ENCODE assay signal across 16 cellular contexts in genomic region chr11:67264260-67264659, GRCh38. TPM values are rescaled to one million over a fixed set of nuclear protein-coding genes. Genes with fewer than 3 reads are reported as not detected.
DNase-seq lines count a peak whose midpoint lies in the region; ATAC-seq, FAIRE-seq and TF ChIP-seq lines count a peak whose summit lies in the region.
"Had no signal": no experiment of that assay in that cellular context is flagged by ENCODE, and none has a peak within 500 bp of the region (broad histone marks: within the 10 kb centered on the region; RNA-seq: fewer than 3 reads in every experiment).

No MANE protein-coding gene starts in this region.

- no peak overlapping the region for H3K4me3 ChIP-seq in SK-N-SH (ENCODE audit: low read depth in 2 of 2, low read length in 1 of 2)
- H3K4me3 ChIP-seq in K562: no peak overlapping the region
- H3K4me3 ChIP-seq in testis: no peak overlapping the region
- H3K4me3 ChIP-seq: mucosa of descending colon, thyroid gland had no signal

- CTCF ChIA-PET in SK-N-SH (lab: Yijun Ruan, JAX): interaction anchor here (0.8 to 10.0 kb wide), 8 partner anchors 12 to 117 kb away, joined by 3 to 274 read pairs (median 26); partner anchors contain the start of genes CLCF1 and SSH3
- CTCF ChIA-PET in K562 (lab: Yijun Ruan, JAX; ENCODE audit: low intra/inter-chr PET ratio): no interaction called here

- BruUV-seq in K562 (replicated peaks; lab: Mats Ljungman, UMichigan): no TSS peak

- H3K4me3 Mint-ChIP-seq in IgD-negative memory B cell (peak overlapping the region in 3 of 4 donors; percentile 61 to 88 (median 76)), nephron progenitor cell (peak overlapping the region; percentile 60)

- no peaks in the 10 kb centered on the region for H3K9me2 ChIP-seq in SK-N-SH

- POLR2A ChIA-PET in SK-N-SH (lab: Yijun Ruan, JAX) (no interaction called here), K562 (lab: Yijun Ruan, JAX) (interaction anchor here (1.0 to 1.4 kb wide), 3 partner anchors 10 to 25 kb away, joined by 3 to 5 read pairs (median 4); no protein-coding TSS in a partner anchor)

- no peak overlapping the region for H3K9ac ChIP-seq in SK-N-SH
- H3K9ac ChIP-seq in K562 (ENCODE audit: insufficient read depth in 1 of 2, low read depth in 2 of 2, low read length in 2 of 2): peak overlapping the region in 1 of 2 experiments; percentile 17; a peak in 1 of 4 replicates

- TF ChIP-seq POLR2A in K562 (conservative IDR thresholded peaks at IDR 0.05) (no peak), testis (IDR thresholded peaks at IDR 0.05) (no peak)

- H3K27ac Mint-ChIP-seq in IgD-negative memory B cell (peak overlapping the region in 2 of 3 donors; percentile 4 to 93), nephron progenitor cell (no peak overlapping the region)

- H3K36me3 ChIP-seq in SK-N-SH (replicated peaks in 1 of 2; ENCODE audit: control insufficient read depth in 1 of 2, insufficient read depth in 2 of 2, low read length in 1 of 2) (peaks cover 0 to 3% of the 10 kb centered on the region in 2 experiments), K562 (ENCODE audit: control insufficient read depth, insufficient read depth, low read length) (peaks cover 20% of the 10 kb centered on the region; the same call in 2 of the 3 replicates), testis (ENCODE audit: low read depth, missing control alignments) (no peaks in the 10 kb centered on the region)

- H2AFZ ChIP-seq in SK-N-SH (ENCODE audit: low read depth): no peak overlapping the region
- H2AFZ ChIP-seq in K562 (ENCODE audit: low read depth, low read length): no peak overlapping the region

- H3K9me3 ChIP-seq in SK-N-SH (no peaks in the 10 kb centered on the region), K562 (replicated peaks; ENCODE audit: control insufficient read depth, insufficient read depth, low read depth, low read length) (no peaks in the 10 kb centered on the region), testis (no peaks in the 10 kb centered on the region)
- H3K9me3 ChIP-seq: mucosa of descending colon, thyroid gland had no signal

- intact Hi-C loops in K562 (cut with micrococcal nuclease) (loop anchor here (5.0 kb wide), 1 partner anchor 182 kb away; no protein-coding TSS in a partner anchor), testis (cut with DNase I; ENCODE audit: low total_unique reads) (loop anchor here (2.0 kb wide), 1 partner anchor 53 kb away; no protein-coding TSS in a partner anchor)

- H3K27me3 Mint-ChIP-seq in IgD-negative memory B cell (peaks cover 10% of the 10 kb centered on the region), nephron progenitor cell (ENCODE audit: low read depth, poor library complexity) (peaks cover 15% of the 10 kb centered on the region)

- peaks cover 12% of the 10 kb centered on the region for H3F3A ChIP-seq in SK-N-SH (replicated peaks; ENCODE audit: insufficient read depth)

- in situ Hi-C loops in K562 (cut with MboI): loop anchor here (5.0 kb wide), 1 partner anchor 118 kb away; no protein-coding TSS in a partner anchor

- H3K27me3 ChIP-seq in SK-N-SH (ENCODE audit: insufficient read depth): no peaks in the 10 kb centered on the region
- no peaks in the 10 kb centered on the region for H3K27me3 ChIP-seq in K562 (ENCODE audit: control insufficient read depth in 2 of 2, insufficient read depth in 2 of 2, low read length in 2 of 2)
- H3K27me3 ChIP-seq in testis: no peaks in the 10 kb centered on the region
- H3K27me3 ChIP-seq: thyroid gland had no signal

- H3K4me1 Mint-ChIP-seq in IgD-negative memory B cell: peaks cover 13 to 30% (median 30%) of the 10 kb centered on the region in 3 donors
- peaks cover 54% of the 10 kb centered on the region for H3K4me1 Mint-ChIP-seq in nephron progenitor cell

- H3K4me1 ChIP-seq in SK-N-SH (ENCODE audit: control insufficient read depth in 1 of 2, insufficient read depth in 2 of 2, low read depth in 1 of 2, low read length in 1 of 2): peaks cover 10 to 30% of the 10 kb centered on the region in 2 experiments; a peak in 2 of 4 replicates
- H3K4me1 ChIP-seq in K562 (replicated peaks in 1 of 2; ENCODE audit: control insufficient read depth in 2 of 2, insufficient read depth in 2 of 2, low read length in 2 of 2): peaks cover 38 to 59% of the 10 kb centered on the region in 2 experiments
- H3K4me1 ChIP-seq in testis: peaks cover 37% of the 10 kb centered on the region

- no peak for TF ChIP-seq CTCF in SK-N-SH (IDR thresholded peaks at IDR 0.05)
- TF ChIP-seq CTCF in K562 (IDR thresholded peaks at IDR 0.05 in 2 of 3, conservative IDR thresholded peaks at IDR 0.05 in 1 of 3; ENCODE audit: insufficient read depth in 2 of 3, low read depth in 1 of 3, low read length in 3 of 3): no peak
- TF ChIP-seq CTCF in nephron progenitor cell (IDR thresholded peaks at IDR 0.05): no peak
- TF ChIP-seq CTCF in testis (IDR thresholded peaks at IDR 0.05): no peak

- TF ChIP-seq RAD21 in SK-N-SH (IDR thresholded peaks at IDR 0.05; ENCODE audit: low read length) (no peak), K562 (CRISPR knock-in tag; conservative IDR thresholded peaks at IDR 0.05 in 1 of 2, IDR thresholded peaks at IDR 0.05 in 1 of 2) (no peak)

- H4K20me1 ChIP-seq in SK-N-SH (ENCODE audit: insufficient read depth) (peaks cover 3% of the 10 kb centered on the region; the same call in 1 of the 2 replicates), K562 (replicated peaks; ENCODE audit: control insufficient read depth, insufficient read depth, low read length) (peaks cover 2% of the 10 kb centered on the region; the same call in 1 of the 2 replicates)

- DNase-seq in SK-N-SH (no peak), K562 (ENCODE audit: extremely low read depth in 1 of 4, low spot score in 3 of 4) (no peak), nephron progenitor cell (no peak), testis (no peak), hypothalamus (lab: John Stamatoyannopoulos, UW) (no peak)
- DNase-seq: activated gamma-delta T cell treated with Interleukin-2 at 50 U/mL for 16 hours, kidney glomerular epithelial cell, NCI-H2029, thyroid gland had no signal

- no peak overlapping the region for H3K27ac ChIP-seq in SK-N-SH (ENCODE audit: low read depth in 2 of 2, low read length in 1 of 2)
- H3K27ac ChIP-seq in K562 (ENCODE audit: extremely low read depth, low read depth, low read length): no peak overlapping the region
- no peak overlapping the region for H3K27ac ChIP-seq in testis
- H3K27ac ChIP-seq: 22Rv1, thyroid gland had no signal

- no peak for FAIRE-seq in K562 (lab: Jason Lieb, UNC)
- FAIRE-seq: GM12892 had no signal

- TF ChIP-seq EP300 in SK-N-SH (IDR thresholded peaks at IDR 0.05; ENCODE audit: borderline replicate concordance in 1 of 2, low read depth in 1 of 2, low read length in 1 of 2): no peak
- no peak for TF ChIP-seq EP300 in K562 (IDR thresholded peaks at IDR 0.05; ENCODE audit: low read length)

- peaks cover 3% of the 10 kb centered on the region for H3K9me1 ChIP-seq in K562 (ENCODE audit: control insufficient read depth, insufficient read depth, low read length)

- no peaks in the 10 kb centered on the region for H3K9me3 Mint-ChIP-seq in IgD-negative memory B cell
- H3K9me3 Mint-ChIP-seq in nephron progenitor cell: no peaks in the 10 kb centered on the region

- H3K36me3 Mint-ChIP-seq in IgD-negative memory B cell (peaks cover 1% of the 10 kb centered on the region), nephron progenitor cell (ENCODE audit: low read depth) (peaks cover 5% of the 10 kb centered on the region)

- WGBS in SK-N-SH (ENCODE audit: low lambda C conversion rate): 97% methylated on average over 5 of the region's 5 CpGs
- 86% methylated on average over 5 of the region's 5 CpGs for WGBS in K562 (ENCODE audit: insufficient coverage, low coverage, missing lambda C conversion rate)
- WGBS in testis, 2 donors: 93 to 96% methylated on average over 5 of the region's 5 CpGs

- H3K79me2 ChIP-seq in SK-N-SH (ENCODE audit: insufficient read depth) (peaks cover 27% of the 10 kb centered on the region), K562 (ENCODE audit: control insufficient read depth, insufficient read depth, low read length) (peaks cover 30% of the 10 kb centered on the region)

- H3K4me2 ChIP-seq in SK-N-SH (no peak overlapping the region), K562 (ENCODE audit: insufficient read depth, low read length) (no peak overlapping the region)

- no peak for ATAC-seq in SK-N-SH treated with all-trans-retinoic acid at 6 μM for 48 hours
- no peak for ATAC-seq in K562
- no peak for ATAC-seq in HG03039 (IDR thresholded peaks at IDR 0.05; ENCODE audit: unreplicated experiment)
- ATAC-seq: mucosa of descending colon, Panc1 had no signal

RNA-seq across cellular contexts. Expression of gene GRK2, which starts 2.0 kb away (rescaled TPM):
- 44.6 and 48.5 TPM in 2 replicates for polyA plus RNA-seq in SK-N-SH (2012; rRNA removed)
- 19.5 and 33.5 TPM in 2 replicates for polyA plus RNA-seq in SK-N-SH (2012; cell fraction: cytosol; rRNA removed)
- 106 and 118 TPM in 2 replicates for polyA plus RNA-seq in SK-N-SH (2012; cell fraction: nucleus; rRNA removed)
- polyA plus RNA-seq in IgD-negative memory B cell: 26.2 TPM
- 64.7 and 214 TPM in 2 replicates for total RNA-seq in K562 (2011; cell fraction: chromatin; rRNA removed; ENCODE audit: low replicate concordance)
- 185 and 206 TPM in 2 replicates for total RNA-seq in K562 (2011; cell fraction: nucleolus; rRNA removed)
- 62.7 and 78.2 TPM in 2 replicates for total RNA-seq in K562 (2011; cell fraction: nucleoplasm; rRNA removed)
- total RNA-seq in K562 (2014; rRNA removed): 83.1 and 97.8 TPM in 2 replicates
- total RNA-seq in K562 (2014; rRNA removed; fragmentation: Illumina TruSeq; extraction: Trizol): 27.8 and 41.7 TPM in 2 replicates
- total RNA-seq in K562 (2015; rRNA removed; fragmentation: Illumina TruSeq; extraction: Trizol): 40.6 and 42.2 TPM in 2 replicates
- total RNA-seq in K562 (2021): 93.3 and 95.3 TPM in 2 replicates
- 63.4 and 98.5 TPM in 2 replicates for polyA plus RNA-seq in K562 (2011; rRNA removed)
- polyA plus RNA-seq in K562 (2011; cell fraction: cytosol; rRNA removed): 70.8 and 122 TPM in 2 replicates
- polyA plus RNA-seq in K562 (2011; cell fraction: nucleus; rRNA removed): 259 and 262 TPM in 2 replicates
- 87.6 and 130 TPM in 2 replicates for polyA plus RNA-seq in K562 (2012)
- polyA plus RNA-seq in K562 (2014; fragmentation: Illumina TruSeq; extraction: Trizol): 56.5 and 65.3 TPM in 2 replicates
- under 1 TPM; 0.24 to 0.82 TPM for polyA plus RNA-seq in K562 (2014; fragmentation: Nextera tagmentation; extraction: Ambion mirVana)
- 95.8 and 96.0 TPM in 2 replicates for polyA plus RNA-seq in K562 (2014; rRNA removed)
- polyA minus RNA-seq in K562 (2011; rRNA and poly(A)+ RNA removed): 36.9 and 61.5 TPM in 2 replicates
- 89.3 and 92.9 TPM in 2 replicates for polyA minus RNA-seq in K562 (2011; cell fraction: cytosol; rRNA and poly(A)+ RNA removed)
- 57.5 and 75.9 TPM in 2 replicates for polyA minus RNA-seq in K562 (2011; cell fraction: nucleus; rRNA and poly(A)+ RNA removed)
- 10 to 100 TPM; 64.3 to 87.6 TPM for total RNA-seq in testis
- polyA plus RNA-seq in testis (ENCODE audit: insufficient read depth, low read depth, low replicate concordance): 45.6 TPM

RNA-seq across cellular contexts. Expression of gene ANKRD13D, which starts 24.8 kb away (rescaled TPM):
- 50.2 and 51.4 TPM in 2 replicates for polyA plus RNA-seq in SK-N-SH (2012; rRNA removed)
- 17.8 and 26.1 TPM in 2 replicates for polyA plus RNA-seq in SK-N-SH (2012; cell fraction: cytosol; rRNA removed)
- 163 and 206 TPM in 2 replicates for polyA plus RNA-seq in SK-N-SH (2012; cell fraction: nucleus; rRNA removed)
- 17.3 TPM for polyA plus RNA-seq in IgD-negative memory B cell
- total RNA-seq in K562 (2011; cell fraction: chromatin; rRNA removed; ENCODE audit: low replicate concordance): 105 and 289 TPM in 2 replicates
- 185 and 212 TPM in 2 replicates for total RNA-seq in K562 (2011; cell fraction: nucleolus; rRNA removed)
- total RNA-seq in K562 (2011; cell fraction: nucleoplasm; rRNA removed): 120 and 126 TPM in 2 replicates
- total RNA-seq in K562 (2014; rRNA removed): 28.6 and 30.5 TPM in 2 replicates
- 5.3 and 7.9 TPM in 2 replicates for total RNA-seq in K562 (2014; rRNA removed; fragmentation: Illumina TruSeq; extraction: Trizol)
- total RNA-seq in K562 (2015; rRNA removed; fragmentation: Illumina TruSeq; extraction: Trizol): 19.6 and 25.1 TPM in 2 replicates
- total RNA-seq in K562 (2021): 37.3 and 40.9 TPM in 2 replicates
- 22.4 and 36.6 TPM in 2 replicates for polyA plus RNA-seq in K562 (2011; rRNA removed)
- 28.9 and 46.9 TPM in 2 replicates for polyA plus RNA-seq in K562 (2011; cell fraction: cytosol; rRNA removed)
- 147 and 217 TPM in 2 replicates for polyA plus RNA-seq in K562 (2011; cell fraction: nucleus; rRNA removed)
- polyA plus RNA-seq in K562 (2012): 22.5 and 55.8 TPM in 2 replicates
- 15.8 and 20.8 TPM in 2 replicates for polyA plus RNA-seq in K562 (2014; fragmentation: Illumina TruSeq; extraction: Trizol)
- 1 to 10 TPM in 1 of 2 experiments, under 1 TPM in 1; 0.94 to 1.9 TPM for polyA plus RNA-seq in K562 (2014; fragmentation: Nextera tagmentation; extraction: Ambion mirVana)
- 38.8 and 40.8 TPM in 2 replicates for polyA plus RNA-seq in K562 (2014; rRNA removed)
- polyA minus RNA-seq in K562 (2011; rRNA and poly(A)+ RNA removed): 9.5 and 12.1 TPM in 2 replicates
- polyA minus RNA-seq in K562 (2011; cell fraction: cytosol; rRNA and poly(A)+ RNA removed): 10.6 and 13.5 TPM in 2 replicates
- polyA minus RNA-seq in K562 (2011; cell fraction: nucleus; rRNA and poly(A)+ RNA removed): 54.4 and 59.6 TPM in 2 replicates
- total RNA-seq in testis: 10 to 100 TPM; 66.2 to 73.3 TPM
- polyA plus RNA-seq in testis (ENCODE audit: insufficient read depth, low read depth, low replicate concordance): 32.8 TPM

RNA-seq across cellular contexts. Expression of gene SSH3, which starts 39.1 kb away (rescaled TPM):
- polyA plus RNA-seq in SK-N-SH (2012; rRNA removed) (13.5 and 17.1 TPM in 2 replicates), IgD-negative memory B cell (5.5 TPM), K562 (2011; rRNA removed) (0.07 and 0.88 TPM in 2 replicates), K562 (2014; fragmentation: Illumina TruSeq; extraction: Trizol) (0.19 and 0.24 TPM in 2 replicates), K562 (2014; fragmentation: Nextera tagmentation; extraction: Ambion mirVana) (not detected), K562 (2014; rRNA removed) (0.24 and 0.90 TPM in 2 replicates), testis (ENCODE audit: insufficient read depth, low read depth, low replicate concordance) (8.6 TPM)
- 4.0 and 7.0 TPM in 2 replicates for polyA plus RNA-seq in SK-N-SH (2012; cell fraction: cytosol; rRNA removed)
- 73.4 and 77.8 TPM in 2 replicates for polyA plus RNA-seq in SK-N-SH (2012; cell fraction: nucleus; rRNA removed)
- total RNA-seq in K562 (2011; cell fraction: chromatin; rRNA removed; ENCODE audit: low replicate concordance): 1.5 and 6.8 TPM in 2 replicates
- total RNA-seq in K562 (2011; cell fraction: nucleolus; rRNA removed): 2.8 and 3.3 TPM in 2 replicates
- total RNA-seq in K562 (2011; cell fraction: nucleoplasm; rRNA removed): 0.92 and 1.3 TPM in 2 replicates
- total RNA-seq in K562 (2014; rRNA removed) (0.12 and 0.27 TPM in 2 replicates), K562 (2014; rRNA removed; fragmentation: Illumina TruSeq; extraction: Trizol) (not detected in 2 replicates), K562 (2015; rRNA removed; fragmentation: Illumina TruSeq; extraction: Trizol) (0.14 and 0.68 TPM in 2 replicates), K562 (2021) (1.0 and 1.5 TPM in 2 replicates), testis (1 to 10 TPM; 6.9 to 9.8 TPM)
- 0.12 and 0.39 TPM in 2 replicates for polyA plus RNA-seq in K562 (2011; cell fraction: cytosol; rRNA removed)
- 1.3 and 3.4 TPM in 2 replicates for polyA plus RNA-seq in K562 (2011; cell fraction: nucleus; rRNA removed)
- polyA plus RNA-seq in K562 (2012): 1.3 and 1.4 TPM in 2 replicates
- polyA minus RNA-seq in K562 (2011; rRNA and poly(A)+ RNA removed): 0.09 TPM in 1 of 2 replicates, not detected in the other
- polyA minus RNA-seq in K562 (2011; cell fraction: cytosol; rRNA and poly(A)+ RNA removed): 0.48 TPM in 1 of 2 replicates, not detected in the other
- polyA minus RNA-seq in K562 (2011; cell fraction: nucleus; rRNA and poly(A)+ RNA removed): 0.89 and 1.5 TPM in 2 replicates
